13 cellular contexts compared by ENCODE assay signal in the genomic region with DNA sequence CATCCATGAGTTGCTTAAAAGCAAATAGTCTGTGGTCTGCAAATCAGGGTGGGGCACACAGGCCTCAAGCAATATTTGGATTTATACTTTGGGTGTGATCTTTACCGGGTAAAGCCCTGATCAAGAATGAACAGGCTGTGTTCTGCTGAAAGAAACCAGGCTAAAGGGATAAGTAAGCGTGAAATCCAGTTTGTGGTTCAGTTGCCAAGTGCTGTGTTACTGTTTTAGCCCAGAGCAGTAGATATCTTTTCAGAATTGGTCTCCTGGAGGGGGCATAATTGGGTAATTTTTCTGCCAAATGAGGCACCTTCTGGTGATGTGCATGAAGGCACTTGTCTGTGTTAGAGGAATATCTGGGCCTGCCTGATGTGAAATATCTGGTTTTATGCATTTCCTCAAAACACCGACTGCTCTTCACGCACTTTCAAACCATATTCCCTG. TPM values are rescaled to one million over a fixed set of nuclear protein-coding genes. Genes with fewer than 3 reads are reported as not detected.
DNase-seq lines count a peak whose midpoint lies in the region; ATAC-seq lines count a peak whose summit lies in the region.
"Had no signal": no experiment of that assay in that cellular context is flagged by ENCODE, and none has a peak within 500 bp of the region (broad histone marks: within the 10 kb centered on the region; RNA-seq: fewer than 3 reads in every experiment).

No MANE protein-coding gene starts in this region.

- H3K4me3 Mint-ChIP-seq in stimulated activated naive CD8-positive, alpha-beta T cell treated with anti-CD3 and anti-CD28 coated beads, Interleukin-15, Interleukin-2, amounts not matched to agents 100 ng/mL and 50 ng/mL, for 24 hours, result no peak overlapping the region
- H3K4me3 Mint-ChIP-seq in stimulated activated naive CD8-positive, alpha-beta T cell treated with anti-CD3 and anti-CD28 coated beads, Interleukin-15, amount 100 ng/mL, for 72 hours, result no peak overlapping the region
- peak overlapping the region in 1 of 2 donors; percentile 12 for H3K4me3 Mint-ChIP-seq in effector memory CD8-positive, alpha-beta T cell
- H3K4me3 Mint-ChIP-seq: nephron had no signal

- H3K27me3 Mint-ChIP-seq in stimulated activated naive CD8-positive, alpha-beta T cell treated with anti-CD3 and anti-CD28 coated beads, Interleukin-15, Interleukin-2, amounts not matched to agents 100 ng/mL and 50 ng/mL, for 24 hours, result no peaks in the 10 kb centered on the region
- no peaks in the 10 kb centered on the region for H3K27me3 Mint-ChIP-seq in stimulated activated naive CD8-positive, alpha-beta T cell treated with anti-CD3 and anti-CD28 coated beads, Interleukin-15, amount 100 ng/mL, for 72 hours
- no peaks in the 10 kb centered on the region for H3K27me3 Mint-ChIP-seq in effector memory CD8-positive, alpha-beta T cell

- intact Hi-C loops in head of caudate nucleus (cut with DNase I), result no loop called here

- H3K4me1 Mint-ChIP-seq in stimulated activated naive CD8-positive, alpha-beta T cell treated with anti-CD3 and anti-CD28 coated beads, Interleukin-15, Interleukin-2, amounts not matched to agents 100 ng/mL and 50 ng/mL, for 24 hours (ENCODE audit: low read depth), result peaks cover 55% of the 10 kb centered on the region
- H3K4me1 Mint-ChIP-seq in stimulated activated naive CD8-positive, alpha-beta T cell treated with anti-CD3 and anti-CD28 coated beads, Interleukin-15, amount 100 ng/mL, for 72 hours, result peaks cover 26% of the 10 kb centered on the region
- peaks cover 23 to 49% of the 10 kb centered on the region in 2 donors for H3K4me1 Mint-ChIP-seq in effector memory CD8-positive, alpha-beta T cell (ENCODE audit: low read depth in 2 of 2)

- peak overlapping the region; percentile 43 for H3K27ac Mint-ChIP-seq in stimulated activated naive CD8-positive, alpha-beta T cell treated with anti-CD3 and anti-CD28 coated beads, Interleukin-15, Interleukin-2, amounts not matched to agents 100 ng/mL and 50 ng/mL, for 24 hours
- no peak overlapping the region for H3K27ac Mint-ChIP-seq in stimulated activated naive CD8-positive, alpha-beta T cell treated with anti-CD3 and anti-CD28 coated beads, Interleukin-15, amount 100 ng/mL, for 72 hours
- peak overlapping the region; percentile 30 to 86 for H3K27ac Mint-ChIP-seq in effector memory CD8-positive, alpha-beta T cell
- H3K27ac Mint-ChIP-seq: nephron had no signal

- ATAC-seq in stimulated activated naive CD8-positive, alpha-beta T cell treated with anti-CD3 and anti-CD28 coated beads, Interleukin-15, amount 100 ng/mL, for 72 hours, result no peak
- peak; percentile 51 for ATAC-seq in effector memory CD8-positive, alpha-beta T cell (replicated peaks)

- peaks cover 76% of the 10 kb centered on the region for H3K36me3 Mint-ChIP-seq in stimulated activated naive CD8-positive, alpha-beta T cell treated with anti-CD3 and anti-CD28 coated beads, Interleukin-15, Interleukin-2, amounts not matched to agents 100 ng/mL and 50 ng/mL, for 24 hours (ENCODE audit: low read depth)
- peaks cover 58% of the 10 kb centered on the region for H3K36me3 Mint-ChIP-seq in effector memory CD8-positive, alpha-beta T cell (ENCODE audit: insufficient read depth)

- no peaks in the 10 kb centered on the region for H3K9me3 Mint-ChIP-seq in stimulated activated naive CD8-positive, alpha-beta T cell treated with anti-CD3 and anti-CD28 coated beads, Interleukin-15, Interleukin-2, amounts not matched to agents 100 ng/mL and 50 ng/mL, for 24 hours
- H3K9me3 Mint-ChIP-seq in stimulated activated naive CD8-positive, alpha-beta T cell treated with anti-CD3 and anti-CD28 coated beads, Interleukin-15, amount 100 ng/mL, for 72 hours, result no peaks in the 10 kb centered on the region
- no peaks in the 10 kb centered on the region for H3K9me3 Mint-ChIP-seq in effector memory CD8-positive, alpha-beta T cell
- H3K9me3 Mint-ChIP-seq: nephron had no signal

- no peak for DNase-seq in stimulated activated naive CD8-positive, alpha-beta T cell treated with anti-CD3 and anti-CD28 coated beads, Interleukin-15, amount 100 ng/mL, for 72 hours
- DNase-seq in SK-MEL-5 (ENCODE audit: low read depth, low spot score) (peak; percentile 22), GM19240 (ENCODE audit: insufficient read length, low spot score) (no peak), head of caudate nucleus (no peak), AG08396 (ENCODE audit: low spot score) (no peak), occipital lobe (lab: John Stamatoyannopoulos, UW) (no peak)
- DNase-seq in effector memory CD8-positive, alpha-beta T cell, result no peak
- DNase-seq: NCI-H1417 treated with DMSO at 0.1 percent for 48 hours; NK-92 treated with Interleukin-12 subunit alpha and Interleukin-12 subunit beta, amount 100 ng/mL, for 24 hours; stimulated activated CD4-positive, alpha-beta T cell treated with anti-CD3 and anti-CD28 coated beads, Interleukin-12 subunit alpha, Interleukin-12 subunit beta, amount 100 ng/mL, for 4 hours had no signal

- in situ Hi-C loops in SK-MEL-5 (cut with HindIII; ENCODE audit: low pct_unique_long_range_greater_than_20kb, low sequenced_read_pairs), result no loop called here

RNA-seq across cellular contexts. Expression of a gene that starts 21.4 kb away (rescaled TPM):
- total RNA-seq in SK-MEL-5 (2014; rRNA removed; shearing (Covaris generic)), result 2.9 and 3.1 TPM in 2 replicates
- polyA plus RNA-seq in SK-MEL-5 (2015; cell fraction: cytosol; rRNA removed), result 3.7 and 5.5 TPM in 2 replicates
- 9.1 and 11.6 TPM in 2 replicates for polyA plus RNA-seq in SK-MEL-5 (2015; cell fraction: nucleus; rRNA removed)
- 23.4 TPM for total RNA-seq in occipital lobe
- total RNA-seq: endothelial cell of umbilical vein had no signal
- polyA plus RNA-seq: endothelial cell of umbilical vein had no signal

RNA-seq across cellular contexts. Expression of a gene that starts 45.5 kb away (rescaled TPM):
- 91.7 and 103 TPM in 2 replicates for total RNA-seq in SK-MEL-5 (2014; rRNA removed; shearing (Covaris generic))
- 219 and 247 TPM in 2 replicates for polyA plus RNA-seq in SK-MEL-5 (2015; cell fraction: cytosol; rRNA removed)
- polyA plus RNA-seq in SK-MEL-5 (2015; cell fraction: nucleus; rRNA removed), result 371 and 524 TPM in 2 replicates
- total RNA-seq in occipital lobe, result 23.4 TPM

Comparison
In these comparisons a context has a peak if more than half of its experiments do, and no peak if none do; other contexts are left out.
1. H3K27ac Mint-ChIP-seq: peak in stimulated activated naive CD8-positive, alpha-beta T cell treated with anti-CD3 and anti-CD28 coated beads, Interleukin-15, Interleukin-2, amounts not matched to agents 100 ng/mL and 50 ng/mL, for 24 hours (single experiment) and effector memory CD8-positive, alpha-beta T cell (2 of 2); none in stimulated activated naive CD8-positive, alpha-beta T cell treated with anti-CD3 and anti-CD28 coated beads, Interleukin-15, amount 100 ng/mL, for 72 hours (0 of 2).